ENCODE assay signal across 21 cellular contexts in the genomic region with DNA sequence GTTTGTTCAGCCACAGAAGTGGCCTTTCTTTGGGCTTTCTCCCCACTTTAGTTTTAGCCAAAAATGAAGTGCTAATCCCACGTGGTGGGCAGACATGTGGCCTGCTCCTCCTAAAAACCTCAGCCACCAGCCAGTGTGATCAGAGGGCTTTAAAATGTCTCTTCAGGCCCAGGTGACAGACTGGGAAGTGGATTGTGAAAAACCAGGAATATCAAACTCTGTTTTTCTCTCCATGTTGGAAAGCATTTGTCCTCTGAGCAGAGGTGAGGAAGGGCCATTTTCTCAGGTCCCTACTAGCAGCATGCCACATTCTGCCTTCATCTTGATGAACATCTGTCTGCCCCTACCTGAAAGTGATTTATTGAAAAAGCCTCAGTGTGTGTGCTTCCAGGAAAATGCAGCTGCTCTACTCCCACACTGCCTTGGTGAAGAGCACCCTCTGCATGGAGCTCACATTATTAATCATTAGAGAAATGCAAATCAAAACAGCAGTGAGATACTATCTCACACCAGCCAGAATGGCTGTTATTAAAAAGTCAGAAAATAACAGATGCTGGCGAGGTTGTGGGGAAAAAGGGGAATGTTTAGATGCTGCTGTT.
DNase-seq lines count a peak whose midpoint lies in the region; ATAC-seq and TF ChIP-seq lines count a peak whose summit lies in the region.
"Had no signal": no experiment of that assay in that cellular context is flagged by ENCODE, and none has a peak within 500 bp of the region (broad histone marks: within the 10 kb centered on the region; RNA-seq: fewer than 3 reads in every experiment).

No MANE protein-coding gene starts in this region.

- H3K9ac ChIP-seq in endodermal cell (ENCODE audit: extremely low read depth, low read length, poor library complexity, severe bottlenecking) = peak overlapping the region; percentile 52

- H3K27ac ChIP-seq in endodermal cell (ENCODE audit: low read depth, low read length) (peak overlapping the region; percentile 25), substantia nigra (ENCODE audit: low read depth, low read length, poor library complexity, severe bottlenecking) (peak overlapping the region; percentile 94), tibial artery (no peak overlapping the region)
- H3K27ac ChIP-seq: esophagus squamous epithelium, right lobe of liver, upper lobe of right lung had no signal

- H3K4me3 ChIP-seq in endodermal cell (ENCODE audit: low read length) (peak overlapping the region; percentile 11), tibial artery (no peak overlapping the region)
- H3K4me3 ChIP-seq: esophagus squamous epithelium, right lobe of liver, upper lobe of right lung had no signal

- H3K4me1 ChIP-seq in endodermal cell (ENCODE audit: control insufficient read depth, insufficient read depth, low read length) = peaks cover 36% of the 10 kb centered on the region
- H3K4me1 ChIP-seq in tibial artery = no peaks in the 10 kb centered on the region
- H3K4me1 ChIP-seq: esophagus squamous epithelium, right lobe of liver had no signal

- DNase-seq in stimulated activated CD4-positive, alpha-beta T cell treated with anti-CD3 and anti-CD28 coated beads, Interleukin-15, amount 100 ng/mL, for 24 hours = peak; percentile 12
- no peak for DNase-seq in stimulated activated CD4-positive, alpha-beta T cell treated with anti-CD3 and anti-CD28 coated beads, Interleukin-2, amount 100 ng/mL, for 48 hours
- DNase-seq in NCI-H69 (lab: John Stamatoyannopoulos, UW) (peak; percentile 42), endodermal cell (peak; percentile 65), substantia nigra (lab: John Stamatoyannopoulos, UW) (peak in 3 of 49 donors; percentile 3 to 5 (median 4)), NCI-H774 (lab: John Stamatoyannopoulos, UW) (no peak), tibial artery (no peak)
- DNase-seq: activated naive CD4-positive, alpha-beta T cell treated with anti-CD3 and anti-CD28 coated beads, Interleukin-2, amount 10 ng/mL, durations not matched to agents 7 days and 5 days; activated T-cell treated with anti-CD3 and anti-CD28 coated beads for 4 hours; CD8-positive, alpha-beta T cell; DMS79; effector CD8-positive, alpha-beta T cell; esophagus squamous epithelium; GOT3; MV-4-11; NCI-H2029 treated with DMSO at 0.1 percent for 48 hours; NCI-H510A; right lobe of liver; upper lobe of right lung had no signal

- 72 to 75% methylated on average over 2 of the region's 2 CpGs for WGBS in endodermal cell (ENCODE audit: insufficient coverage in 1 of 2, insufficient read length in 1 of 2), 2 experiments

- H3K36me3 Mint-ChIP-seq in endodermal cell (ENCODE audit: low read depth) = no peaks in the 10 kb centered on the region
- H3K36me3 Mint-ChIP-seq: CD8-positive, alpha-beta T cell had no signal

- no peak for TF ChIP-seq CTCF in endodermal cell (conservative IDR thresholded peaks at IDR 0.05)
- TF ChIP-seq CTCF in tibial artery (IDR thresholded peaks at IDR 0.05) = no peak

- H3K27me3 ChIP-seq in endodermal cell (ENCODE audit: control insufficient read depth, insufficient read depth, low read length, poor library complexity, severe bottlenecking) (no peaks in the 10 kb centered on the region), tibial artery (no peaks in the 10 kb centered on the region)
- H3K27me3 ChIP-seq: esophagus squamous epithelium, upper lobe of right lung had no signal

- no peaks in the 10 kb centered on the region for H3K9me3 ChIP-seq in endodermal cell (ENCODE audit: control insufficient read depth, low read length)
- no peaks in the 10 kb centered on the region for H3K9me3 ChIP-seq in tibial artery
- H3K9me3 ChIP-seq: esophagus squamous epithelium, right lobe of liver, upper lobe of right lung had no signal

- H3K27ac Mint-ChIP-seq in endodermal cell = peak overlapping the region; percentile 89
- H3K27ac Mint-ChIP-seq: activated naive CD4-positive, alpha-beta T cell treated with anti-CD3 and anti-CD28 coated beads, Interleukin-2, amount 10 ng/mL, durations not matched to agents 7 days and 5 days; CD8-positive, alpha-beta T cell had no signal

- intact Hi-C loops in tibial artery (cut with DNase I; ENCODE audit: low total_unique reads) = no loop called here

- H3K27me3 Mint-ChIP-seq in endodermal cell (ENCODE audit: insufficient read depth) = no peaks in the 10 kb centered on the region
- H3K27me3 Mint-ChIP-seq: activated naive CD4-positive, alpha-beta T cell treated with anti-CD3 and anti-CD28 coated beads, Interleukin-2, amount 10 ng/mL, durations not matched to agents 7 days and 5 days had no signal

- peaks cover 31% of the 10 kb centered on the region for H3K4me1 Mint-ChIP-seq in endodermal cell

- ATAC-seq in GM21737 (IDR thresholded peaks at IDR 0.05; ENCODE audit: unreplicated experiment) = no peak
- ATAC-seq: CD8-positive, alpha-beta T cell; right lobe of liver; stimulated activated effector memory CD8-positive, alpha-beta T cell treated with anti-CD3 and anti-CD28 coated beads, Interleukin-12 subunit alpha, Interleukin-12 subunit beta, amount 100 ng/mL, for 72 hours; upper lobe of right lung had no signal

- H3K9me3 Mint-ChIP-seq in endodermal cell = no peaks in the 10 kb centered on the region
- H3K9me3 Mint-ChIP-seq: CD8-positive, alpha-beta T cell; stimulated activated effector memory CD8-positive, alpha-beta T cell treated with anti-CD3 and anti-CD28 coated beads, Interleukin-12 subunit alpha, Interleukin-12 subunit beta, amount 100 ng/mL, for 72 hours had no signal

- H3K4me3 Mint-ChIP-seq in endodermal cell = no peak overlapping the region
- H3K4me3 Mint-ChIP-seq: activated naive CD4-positive, alpha-beta T cell treated with anti-CD3 and anti-CD28 coated beads, Interleukin-2, amount 10 ng/mL, durations not matched to agents 7 days and 5 days; CD8-positive, alpha-beta T cell; stimulated activated effector memory CD8-positive, alpha-beta T cell treated with anti-CD3 and anti-CD28 coated beads, Interleukin-12 subunit alpha, Interleukin-12 subunit beta, amount 100 ng/mL, for 72 hours had no signal

- no peaks in the 10 kb centered on the region for H3K36me3 ChIP-seq in endodermal cell (ENCODE audit: control insufficient read depth, insufficient read depth, low read length)
- H3K36me3 ChIP-seq in tibial artery = no peaks in the 10 kb centered on the region
- H3K36me3 ChIP-seq: esophagus squamous epithelium, right lobe of liver, upper lobe of right lung had no signal

Comparison
In these comparisons a context has a peak if more than half of its experiments do, and no peak if none do; other contexts are left out.
1. DNase-seq: peak in stimulated activated CD4-positive, alpha-beta T cell treated with anti-CD3 and anti-CD28 coated beads, Interleukin-15, amount 100 ng/mL, for 24 hours (single experiment), NCI-H69 (single experiment) and endodermal cell (single experiment); none in stimulated activated CD4-positive, alpha-beta T cell treated with anti-CD3 and anti-CD28 coated beads, Interleukin-2, amount 100 ng/mL, for 48 hours (0 of 2), NCI-H774 (single experiment) and tibial artery (0 of 2).
2. H3K27ac ChIP-seq: peak in endodermal cell (single experiment) and substantia nigra (single experiment); none in tibial artery (0 of 2).